In genomic region chr5:179698935-179699639, GRCh38 we compare ENCODE assay signal across 8 cellular contexts. TPM values are rescaled to one million over a fixed set of nuclear protein-coding genes. Genes with fewer than 3 reads are reported as not detected.
DNase-seq lines count a peak whose midpoint lies in the region; ATAC-seq and TF ChIP-seq lines count a peak whose summit lies in the region.

A gene with protein sequence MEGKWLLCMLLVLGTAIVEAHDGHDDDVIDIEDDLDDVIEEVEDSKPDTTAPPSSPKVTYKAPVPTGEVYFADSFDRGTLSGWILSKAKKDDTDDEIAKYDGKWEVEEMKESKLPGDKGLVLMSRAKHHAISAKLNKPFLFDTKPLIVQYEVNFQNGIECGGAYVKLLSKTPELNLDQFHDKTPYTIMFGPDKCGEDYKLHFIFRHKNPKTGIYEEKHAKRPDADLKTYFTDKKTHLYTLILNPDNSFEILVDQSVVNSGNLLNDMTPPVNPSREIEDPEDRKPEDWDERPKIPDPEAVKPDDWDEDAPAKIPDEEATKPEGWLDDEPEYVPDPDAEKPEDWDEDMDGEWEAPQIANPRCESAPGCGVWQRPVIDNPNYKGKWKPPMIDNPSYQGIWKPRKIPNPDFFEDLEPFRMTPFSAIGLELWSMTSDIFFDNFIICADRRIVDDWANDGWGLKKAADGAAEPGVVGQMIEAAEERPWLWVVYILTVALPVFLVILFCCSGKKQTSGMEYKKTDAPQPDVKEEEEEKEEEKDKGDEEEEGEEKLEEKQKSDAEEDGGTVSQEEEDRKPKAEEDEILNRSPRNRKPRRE (plus strand): TSS chr5:179698967. CDS start chr5:179705682, 6,715 bp downstream.

- in situ Hi-C loops in GM13977 (cut with MboI; ENCODE audit: low pct_unique_long_range_greater_than_20kb, low sequenced_read_pairs, unreplicated experiment), result no loop called here

- H3K9me3 ChIP-seq in hepatocyte (ENCODE audit: low read depth), result no peaks in the 10 kb centered on the region

- peaks cover 43% of the 10 kb centered on the region for H4K20me1 ChIP-seq in hepatocyte (ENCODE audit: insufficient read depth, poor library complexity, severe bottlenecking)

- H3K27ac ChIP-seq in adipose tissue (ENCODE audit: low read depth, low read length) (peak within 1 kb of the TSS; percentile 76), hepatocyte (peak within 1 kb of the TSS; percentile 97)

- no peaks in the 10 kb centered on the region for H3K27me3 ChIP-seq in hepatocyte

- TF ChIP-seq CTCF in hepatocyte (IDR thresholded peaks at IDR 0.05; ENCODE audit: poor library complexity), result no peak
- TF ChIP-seq CTCF in GM13977 (IDR thresholded peaks at IDR 0.05; ENCODE audit: extremely low read depth, insufficient read depth, missing control alignments), result no peak

- H3K36me3 ChIP-seq in hepatocyte (replicated peaks; ENCODE audit: insufficient read depth, low read depth), result no peaks in the 10 kb centered on the region

- H3K4me2 ChIP-seq in hepatocyte, result peak within 1 kb of the TSS; percentile 81

- H3K4me3 ChIP-seq in hepatocyte, result peak within 1 kb of the TSS; percentile 92
- peak within 1 kb of the TSS; percentile 93 for H3K4me3 ChIP-seq in skeletal muscle cell (ENCODE audit: low read depth, low read length)

- peaks cover 58% of the 10 kb centered on the region for H3K79me2 ChIP-seq in hepatocyte

- WGBS in adipose tissue, 3 donors, result 0% methylated on average over 47 to 59 of the region's 59 CpGs
- WGBS in hepatocyte (ENCODE audit: low lambda C conversion rate, missing lambda C conversion rate), result 1% methylated on average over 33 of the region's 59 CpGs

- no peaks in the 10 kb centered on the region for H3K9me2 ChIP-seq in hepatocyte (replicated peaks; ENCODE audit: insufficient read depth)

- DNase-seq in hepatocyte (ENCODE audit: low spot score) (no peak), skeletal muscle cell (ENCODE audit: low read depth) (no peak), NCI-H82 (lab: John Stamatoyannopoulos, UW) (no peak), GM13977 (ENCODE audit: low spot score) (no peak)

- ATAC-seq in HG03439 (IDR thresholded peaks at IDR 0.05; ENCODE audit: unreplicated experiment) (peak; percentile 0), GM18502 (IDR thresholded peaks at IDR 0.05; ENCODE audit: poor library complexity, unreplicated experiment) (no peak)

- H3K4me1 ChIP-seq in hepatocyte (ENCODE audit: insufficient read depth), result peaks cover 21% of the 10 kb centered on the region

- peak within 1 kb of the TSS; percentile 66 for H2AFZ ChIP-seq in hepatocyte

- peak; percentile 79 for TF ChIP-seq POLR2A in GM18526 (IDR thresholded peaks at IDR 0.05; ENCODE audit: extremely low read depth, insufficient read length)

RNA-seq across cellular contexts. Expression of the gene that starts here (rescaled TPM):
- polyA plus RNA-seq in adipose tissue, result 100 to 1,000 TPM; 123 to 139 (median 135) TPM
- 701 and 705 TPM in 2 replicates for total RNA-seq in hepatocyte
- polyA plus RNA-seq in hepatocyte, result 329 and 369 TPM in 2 replicates
